ENCODE assay signal across 3 cellular contexts in genomic region chr2:161032635-161033034, GRCh38.
"Had no signal": no experiment of that assay in that cellular context is flagged by ENCODE, and none has a peak within 500 bp of the region (broad histone marks: within the 10 kb centered on the region; RNA-seq: fewer than 3 reads in every experiment).

No MANE protein-coding gene starts in this region.

- H3K4me3 ChIP-seq: GM23338 had no signal

- ATAC-seq: GM23338 had no signal

- DNase-seq: H9, KBM-7 had no signal

- H3K4me2 ChIP-seq: GM23338 had no signal

- H2AFZ ChIP-seq: GM23338 had no signal
